Comparison of ENCODE assay signal across 18 cellular contexts in the genomic region with DNA sequence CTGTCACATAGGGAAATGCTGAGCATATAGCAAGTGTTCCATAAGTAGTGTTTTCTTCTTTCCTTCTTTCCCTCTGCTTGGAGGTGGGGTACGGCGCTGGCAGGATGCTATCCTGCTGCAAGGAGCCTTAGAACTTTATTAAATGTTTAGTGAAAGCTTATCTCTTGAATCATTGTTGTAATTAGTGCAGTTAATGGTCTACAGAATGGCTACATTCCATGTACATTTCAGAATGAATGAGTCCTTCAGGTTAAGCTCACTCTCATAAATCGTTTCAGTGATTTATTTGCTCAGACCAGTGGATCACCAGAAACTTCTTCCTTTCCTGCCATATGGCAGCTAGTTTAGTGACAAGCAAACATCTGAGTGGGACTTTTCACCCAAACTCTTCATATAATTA. TPM values are rescaled to one million over a fixed set of nuclear protein-coding genes. Genes with fewer than 3 reads are reported as not detected.
DNase-seq lines count a peak whose midpoint lies in the region; ATAC-seq, FAIRE-seq and TF ChIP-seq lines count a peak whose summit lies in the region.
"Had no signal": no experiment of that assay in that cellular context is flagged by ENCODE, and none has a peak within 500 bp of the region (broad histone marks: within the 10 kb centered on the region; RNA-seq: fewer than 3 reads in every experiment).

No MANE protein-coding gene starts in this region.

- H3K4me2 ChIP-seq in hepatocyte, result no peak overlapping the region
- H3K4me2 ChIP-seq: A549, GM23338 had no signal

- H3K27me3 ChIP-seq in hepatocyte, result no peaks in the 10 kb centered on the region
- H3K27me3 ChIP-seq: BE2C had no signal

- DNase-seq in NCI-H69 (lab: John Stamatoyannopoulos, UW) (peak; percentile 28), hepatocyte (ENCODE audit: low spot score) (no peak), GM12892 (ENCODE audit: insufficient read length) (no peak)
- DNase-seq in activated CD8-positive, alpha-beta memory T cell treated with anti-CD3 and anti-CD28 coated beads, Interleukin-2, amount 50 U/mL, for 48 hours, result no peak
- no peak for DNase-seq in activated T-cell treated with anti-CD3 and anti-CD28 coated beads, Interleukin-2, amount 50 U/mL, for 4 hours
- DNase-seq: BE2C; Caco-2; CD8-positive, alpha-beta memory T cell; DND-41; GF-D8; H7 had no signal

- H2AFZ ChIP-seq in hepatocyte, result no peak overlapping the region
- H2AFZ ChIP-seq: GM23338 had no signal

- ATAC-seq in HG02678 (IDR thresholded peaks at IDR 0.05; ENCODE audit: unreplicated experiment), result no peak
- no peak for ATAC-seq in activated T-cell treated with anti-CD3 and anti-CD28 coated beads, Interleukin-2, amount 50 U/mL, for 4 hours
- ATAC-seq: A549, GM23338 had no signal

- peaks cover 61% of the 10 kb centered on the region for H3K4me1 Mint-ChIP-seq in nephron
- peaks cover 12% of the 10 kb centered on the region for H3K4me1 Mint-ChIP-seq in activated T-cell treated with anti-CD3 and anti-CD28 coated beads, Interleukin-2, amount 50 U/mL, for 4 hours (ENCODE audit: low read depth)

- no peak overlapping the region for H3K4me3 ChIP-seq in hepatocyte
- H3K4me3 ChIP-seq: A549, GM23338 had no signal

- H3K36me3 ChIP-seq in hepatocyte (replicated peaks; ENCODE audit: insufficient read depth, low read depth), result no peaks in the 10 kb centered on the region

- peaks cover 4% of the 10 kb centered on the region for H3K36me3 Mint-ChIP-seq in nephron (ENCODE audit: low read depth)
- peaks cover 10% of the 10 kb centered on the region for H3K36me3 Mint-ChIP-seq in activated T-cell treated with anti-CD3 and anti-CD28 coated beads, Interleukin-2, amount 50 U/mL, for 4 hours (ENCODE audit: insufficient read depth)
- H3K36me3 Mint-ChIP-seq: IgD-negative memory B cell had no signal

- peaks cover 33% of the 10 kb centered on the region for H3K4me1 ChIP-seq in hepatocyte (ENCODE audit: insufficient read depth)

- H3K79me2 ChIP-seq in hepatocyte, result peaks cover 12% of the 10 kb centered on the region

- TF ChIP-seq CTCF in hepatocyte (IDR thresholded peaks at IDR 0.05; ENCODE audit: poor library complexity) (no peak), nephron (IDR thresholded peaks at IDR 0.05; ENCODE audit: unreplicated experiment in 3 of 3) (no peak)

- peaks cover 5% of the 10 kb centered on the region for H3K27me3 Mint-ChIP-seq in nephron (ENCODE audit: low read depth)
- no peaks in the 10 kb centered on the region for H3K27me3 Mint-ChIP-seq in activated T-cell treated with anti-CD3 and anti-CD28 coated beads, Interleukin-2, amount 50 U/mL, for 4 hours (ENCODE audit: low read depth)
- H3K27me3 Mint-ChIP-seq: IgD-negative memory B cell had no signal

- no peaks in the 10 kb centered on the region for H3K9me3 ChIP-seq in hepatocyte (ENCODE audit: low read depth)
- H3K9me3 ChIP-seq: A549, BE2C, Caco-2 had no signal

- H3K9me2 ChIP-seq in hepatocyte (replicated peaks; ENCODE audit: insufficient read depth), result no peaks in the 10 kb centered on the region

- no peak for TF ChIP-seq POLR2A in GM12892 (IDR thresholded peaks at IDR 0.05; ENCODE audit: low read depth, low read length)

- no peaks in the 10 kb centered on the region for H3K9me3 Mint-ChIP-seq in nephron
- H3K9me3 Mint-ChIP-seq in activated T-cell treated with anti-CD3 and anti-CD28 coated beads, Interleukin-2, amount 50 U/mL, for 4 hours, result no peaks in the 10 kb centered on the region
- H3K9me3 Mint-ChIP-seq: CD8-positive, alpha-beta memory T cell; IgD-negative memory B cell had no signal

- 53% methylated on average over 3 of the region's 3 CpGs for WGBS in hepatocyte (ENCODE audit: low lambda C conversion rate, missing lambda C conversion rate)

- FAIRE-seq in GM12892 (lab: Jason Lieb, UNC), result no peak
- FAIRE-seq: A549, GM18507 had no signal

- H3K27ac ChIP-seq in hepatocyte, result peak overlapping the region; percentile 70
- H3K27ac ChIP-seq: C4-2B had no signal

- peaks cover 11% of the 10 kb centered on the region for H4K20me1 ChIP-seq in hepatocyte (ENCODE audit: insufficient read depth, poor library complexity, severe bottlenecking)

- H3K27ac Mint-ChIP-seq in nephron, result peak overlapping the region in 1 of 3 experiments; percentile 42
- H3K27ac Mint-ChIP-seq: GM23338 had no signal

- H3K4me3 Mint-ChIP-seq in nephron, result peak overlapping the region in 2 of 3 experiments; percentile 56 to 61
- no peak overlapping the region for H3K4me3 Mint-ChIP-seq in activated T-cell treated with anti-CD3 and anti-CD28 coated beads, Interleukin-2, amount 50 U/mL, for 4 hours
- H3K4me3 Mint-ChIP-seq: GM23338, IgD-negative memory B cell had no signal

RNA-seq across cellular contexts. Expression of a gene that starts 3.3 kb away (rescaled TPM):
- 302 and 327 TPM in 2 replicates for total RNA-seq in hepatocyte
- 361 and 368 TPM in 2 replicates for polyA plus RNA-seq in hepatocyte
- 100 to 1,000 TPM; 641 to 717 (median 687) TPM for total RNA-seq in activated T-cell treated with anti-CD3 and anti-CD28 coated beads, Interleukin-2, amount 50 U/mL, for 4 hours
- polyA plus RNA-seq in GM12892 (2012; ENCODE audit: missing spikeins), result 264 TPM
